In the genomic region with DNA sequence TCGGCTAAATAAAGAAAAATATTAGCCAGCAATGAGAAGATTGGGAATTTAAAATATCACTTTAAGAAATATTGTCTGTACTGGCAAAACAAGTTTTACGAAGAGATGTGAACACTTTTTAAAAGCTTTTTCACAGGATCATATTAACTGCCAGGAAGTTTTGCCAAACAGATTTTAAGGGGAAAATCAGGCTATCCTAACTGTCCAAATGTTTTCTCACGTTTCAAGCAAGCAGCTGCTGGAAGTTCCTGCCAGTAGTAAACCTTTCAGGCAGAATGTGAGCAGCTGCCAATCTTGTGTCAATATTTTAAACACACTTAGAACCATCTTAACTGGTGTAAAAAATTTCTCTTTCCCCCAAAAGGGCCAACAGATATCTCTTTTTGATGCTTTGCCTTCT, we compare ENCODE assay signal across 13 cellular contexts.
DNase-seq lines count a peak whose midpoint lies in the region; ATAC-seq lines count a peak whose summit lies in the region.
"Had no signal": no experiment of that assay in that cellular context is flagged by ENCODE, and none has a peak within 500 bp of the region (broad histone marks: within the 10 kb centered on the region; RNA-seq: fewer than 3 reads in every experiment).

No MANE protein-coding gene starts in this region.

- no peak overlapping the region for H3K4me3 ChIP-seq in neuronal stem cell (ENCODE audit: low read length in 2 of 2)
- H3K4me3 ChIP-seq in aorta (ENCODE audit: low read length in 2 of 2): no peak overlapping the region

- peaks cover 3 to 4% of the 10 kb centered on the region in 2 donors for H3K4me1 ChIP-seq in neuronal stem cell (ENCODE audit: control insufficient read depth in 2 of 2, insufficient read depth in 1 of 2, low read depth in 1 of 2, low read length in 2 of 2)
- H3K4me1 ChIP-seq in aorta (ENCODE audit: control insufficient read depth in 1 of 2, insufficient read depth in 2 of 2, low read length in 2 of 2): no peaks in the 10 kb centered on the region

- no peaks in the 10 kb centered on the region for H3K79me1 ChIP-seq in neuronal stem cell (ENCODE audit: low read depth, low read length)

- no peak overlapping the region for H2AK5ac ChIP-seq in neuronal stem cell (ENCODE audit: low read depth, low read length)

- H4K91ac ChIP-seq in neuronal stem cell (ENCODE audit: low read depth, low read length, poor library complexity): no peak overlapping the region

- no peak overlapping the region for H4K8ac ChIP-seq in neuronal stem cell (ENCODE audit: low read depth, low read length)

- H2BK15ac ChIP-seq in neuronal stem cell (ENCODE audit: low read length): no peak overlapping the region

- no peak overlapping the region for H3K4me2 ChIP-seq in neuronal stem cell (ENCODE audit: insufficient read depth, low read length, poor library complexity, severe bottlenecking)

- H3K27me3 ChIP-seq in neuronal stem cell (ENCODE audit: control insufficient read depth in 3 of 3, insufficient read depth in 3 of 3, low read depth in 1 of 3, low read length in 3 of 3): no peaks in the 10 kb centered on the region
- H3K27me3 ChIP-seq in aorta (ENCODE audit: control insufficient read depth in 1 of 2, insufficient read depth in 2 of 2, low read length in 1 of 2): no peaks in the 10 kb centered on the region

- no peak overlapping the region for H3K18ac ChIP-seq in neuronal stem cell (ENCODE audit: low read length)

- no peak overlapping the region for H3K14ac ChIP-seq in neuronal stem cell (ENCODE audit: low read length)

- H2BK12ac ChIP-seq in neuronal stem cell (ENCODE audit: low read length): no peak overlapping the region

- H3K36me3 ChIP-seq in neuronal stem cell (replicated peaks in 1 of 2; ENCODE audit: control insufficient read depth in 2 of 2, insufficient read depth in 2 of 2, low read length in 2 of 2): no peaks in the 10 kb centered on the region
- no peaks in the 10 kb centered on the region for H3K36me3 ChIP-seq in aorta (ENCODE audit: control insufficient read depth in 1 of 2, insufficient read depth in 2 of 2, low read length in 1 of 2)

- no peak overlapping the region for H3K9ac ChIP-seq in neuronal stem cell (ENCODE audit: low read depth, low read length, poor library complexity)

- ATAC-seq in Right ventricle myocardium inferior: peak; percentile 64
- ATAC-seq in left cardiac atrium: no peak
- no peak for ATAC-seq in aorta (ENCODE audit: low FRiP score)

- H3K9me3 ChIP-seq in neuronal stem cell (replicated peaks in 1 of 2; ENCODE audit: control insufficient read depth in 2 of 2, insufficient read depth in 1 of 2, low read depth in 1 of 2, low read length in 2 of 2) (peaks cover 0 to 2% of the 10 kb centered on the region in 2 donors), aorta (ENCODE audit: control insufficient read depth, low read length) (no peaks in the 10 kb centered on the region)

- H3K27ac ChIP-seq in neuronal stem cell (replicated peaks; ENCODE audit: low read length) (peak overlapping the region; percentile 51), aorta (ENCODE audit: low read depth in 1 of 2, low read length in 2 of 2) (no peak overlapping the region)

- no peak overlapping the region for H3K4ac ChIP-seq in neuronal stem cell (ENCODE audit: low read length)

- intact Hi-C loops in Right ventricle myocardium inferior (cut with DNase I) (no loop called here), left cardiac atrium (cut with DNase I) (no loop called here), aorta (cut with DNase I) (no loop called here)

- WGBS in neuronal stem cell (ENCODE audit: extremely low coverage in 2 of 2, insufficient read length in 2 of 2, insufficient replicate concordance in 1 of 2), 2 donors: no CpG with 5 or more reads among the region's 3 CpGs
- WGBS in aorta, 2 donors: 48 to 59% methylated on average over 3 of the region's 3 CpGs

- DNase-seq in Right ventricle myocardium inferior (ENCODE audit: missing footprints): no peak
- DNase-seq in left cardiac atrium: no peak
- peak; percentile 24 for DNase-seq in NCI-H1092 (lab: John Stamatoyannopoulos, UW)
- peak; percentile 23 for DNase-seq in NCI-H748 treated with DMSO at 0.1 percent for 48 hours (lab: John Stamatoyannopoulos, UW)
- DNase-seq in neuronal stem cell (ENCODE audit: low spot score): no peak
- no peak for DNase-seq in aorta
- DNase-seq in Ammon's horn (ENCODE audit: low spot score): no peak
- DNase-seq: ACHN; CD4-positive, alpha-beta T cell; KG1; MM.1S; NCI-H1417 treated with DMSO at 0.1 percent for 48 hours; SIG-M5 had no signal

- no peak overlapping the region for H2BK5ac ChIP-seq in neuronal stem cell (ENCODE audit: low read length)

- H3K23ac ChIP-seq in neuronal stem cell (ENCODE audit: low read depth, low read length, poor library complexity): no peak overlapping the region

- H2BK120ac ChIP-seq in neuronal stem cell (ENCODE audit: low read depth, low read length): no peak overlapping the region

- no peak overlapping the region for H2AFZ ChIP-seq in neuronal stem cell (ENCODE audit: low read length)

Comparison
In these comparisons a context has a peak if more than half of its experiments do, and no peak if none do; other contexts are left out.
1. DNase-seq: peak in NCI-H1092 (single experiment) and NCI-H748 treated with DMSO at 0.1 percent for 48 hours (single experiment); none in Right ventricle myocardium inferior (single experiment), left cardiac atrium (single experiment), neuronal stem cell (single experiment), aorta (0 of 2) and Ammon's horn (single experiment).